1 cellular context compared by ENCODE assay signal in genomic region chr2:112583497-112584133, GRCh38.
TF ChIP-seq lines count a peak whose summit lies in the region.

No MANE protein-coding gene starts in this region.

TF ChIP-seq in GM23338, 12 proteins besides CTCF, POLR2A, EP300 and RAD21 (continued from another document):
- no peak for TF ChIP-seq ZNF462 (CRISPR knock-in tag; IDR thresholded peaks at IDR 0.05)
